Comparison of ENCODE assay signal across 9 cellular contexts in the genomic region with DNA sequence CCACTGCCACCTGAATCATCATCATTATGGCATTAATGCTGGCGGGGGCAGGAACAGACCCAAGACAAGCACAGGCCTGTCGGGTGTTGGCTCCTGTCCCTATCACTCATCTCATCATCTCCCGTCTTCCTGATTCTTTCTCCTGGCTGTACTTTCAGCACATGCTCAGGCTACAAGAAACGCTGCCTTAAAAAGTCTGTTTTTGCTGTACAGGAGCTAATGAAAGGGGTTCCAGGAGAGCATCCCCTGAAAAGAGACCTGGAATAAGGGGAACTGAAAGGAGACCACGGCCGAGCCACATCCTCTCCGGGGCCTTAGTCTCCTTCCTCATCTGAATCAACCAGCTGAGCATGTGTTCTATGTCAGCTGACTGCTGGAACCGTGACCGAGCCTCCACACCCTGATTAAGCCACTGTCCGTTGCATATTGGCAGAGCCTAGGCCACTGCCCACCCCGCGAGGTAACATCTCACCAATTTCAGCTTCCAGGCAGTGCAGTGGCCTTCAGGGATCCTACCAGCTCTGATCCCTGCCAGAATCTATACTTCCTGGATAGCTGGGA.
DNase-seq lines count a peak whose midpoint lies in the region; ATAC-seq and TF ChIP-seq lines count a peak whose summit lies in the region.
"Had no signal": no experiment of that assay in that cellular context is flagged by ENCODE, and none has a peak within 500 bp of the region (broad histone marks: within the 10 kb centered on the region; RNA-seq: fewer than 3 reads in every experiment).

No MANE protein-coding gene starts in this region.

- peak overlapping the region; percentile 29 for H2AK5ac ChIP-seq in neuronal stem cell (ENCODE audit: low read depth, low read length)

- H2BK15ac ChIP-seq in neuronal stem cell (ENCODE audit: low read length) = no peak overlapping the region

- H2BK12ac ChIP-seq in neuronal stem cell (ENCODE audit: low read length) = no peak overlapping the region

- no peak overlapping the region for H4K91ac ChIP-seq in neuronal stem cell (ENCODE audit: low read depth, low read length, poor library complexity)

- no peak for DNase-seq in activated CD8-positive, alpha-beta memory T cell treated with anti-CD3 and anti-CD28 coated beads, Interleukin-2, amount 10 ng/mL, durations not matched to agents 7 days and 5 days
- DNase-seq in activated CD8-positive, alpha-beta memory T cell treated with anti-CD3 and anti-CD28 coated beads, Interleukin-2, amount 50 U/mL, for 48 hours = no peak
- DNase-seq in NOMO-1 (lab: John Stamatoyannopoulos, UW; ENCODE audit: unreplicated experiment in 2 of 2) = peak; percentile 79 to 98
- DNase-seq in dorsolateral prefrontal cortex = peak; percentile 51 to 75 (median 69)
- DNase-seq in neuronal stem cell (ENCODE audit: low spot score) = no peak
- no peak for DNase-seq in nephron progenitor cell
- no peak for DNase-seq in Caco-2
- DNase-seq: DND-41 had no signal

- H3K27ac ChIP-seq in dorsolateral prefrontal cortex (peak overlapping the region in 58 of 59 donors; percentile 22 to 97 (median 86)), neuronal stem cell (replicated peaks; ENCODE audit: low read length) (no peak overlapping the region)

- no TSS peak for BruUV-seq in Caco-2 (replicated peaks; lab: Mats Ljungman, UMichigan)

- CTCF ChIA-PET in activated CD8-positive, alpha-beta memory T cell treated with anti-CD3 and anti-CD28 coated beads, Interleukin-2, amount 10 ng/mL, durations not matched to agents 7 days and 5 days (lab: Charles Lee) = interaction anchor here (0.6 to 5.2 kb wide), 8 partner anchors 12 to 245 kb away, joined by 3 to 65 read pairs (median 4); no protein-coding TSS in a partner anchor
- CTCF ChIA-PET in Caco-2 (lab: Charles Lee) = no interaction called here

- POLR2A ChIA-PET in Caco-2 (lab: Charles Lee) = no interaction called here

- H3K4me1 Mint-ChIP-seq in activated CD8-positive, alpha-beta memory T cell treated with anti-CD3 and anti-CD28 coated beads, Interleukin-2, amount 10 ng/mL, durations not matched to agents 7 days and 5 days = peaks cover 56% of the 10 kb centered on the region
- H3K4me1 Mint-ChIP-seq in nephron progenitor cell (peaks cover 50% of the 10 kb centered on the region), Caco-2 (ENCODE audit: low read depth, unreplicated experiment) (peaks cover 7% of the 10 kb centered on the region)

- H3K27me3 Mint-ChIP-seq in activated CD8-positive, alpha-beta memory T cell treated with anti-CD3 and anti-CD28 coated beads, Interleukin-2, amount 10 ng/mL, durations not matched to agents 7 days and 5 days = no peaks in the 10 kb centered on the region
- H3K27me3 Mint-ChIP-seq in nephron progenitor cell (ENCODE audit: low read depth, poor library complexity) = peaks cover 7% of the 10 kb centered on the region
- H3K27me3 Mint-ChIP-seq in Caco-2 (ENCODE audit: insufficient read depth, unreplicated experiment) = no peaks in the 10 kb centered on the region

- WGBS in neuronal stem cell (ENCODE audit: extremely low coverage in 2 of 2, insufficient read length in 2 of 2, insufficient replicate concordance in 1 of 2), 2 donors = no CpG with 5 or more reads among the region's 12 CpGs

- intact Hi-C loops in dorsolateral prefrontal cortex (cut with DNase I) = no loop called here
- intact Hi-C loops in Caco-2 (cut with micrococcal nuclease; ENCODE audit: unreplicated experiment) = no loop called here

- no peak overlapping the region for H3K9ac ChIP-seq in neuronal stem cell (ENCODE audit: low read depth, low read length, poor library complexity)

- H3K18ac ChIP-seq in neuronal stem cell (ENCODE audit: low read length) = peak overlapping the region; percentile 18

- H3K4ac ChIP-seq in neuronal stem cell (ENCODE audit: low read length) = no peak overlapping the region

- H3K4me3 ChIP-seq in dorsolateral prefrontal cortex (peak overlapping the region in 1 of 59 donors; percentile 1), neuronal stem cell (ENCODE audit: low read length in 2 of 2) (no peak overlapping the region), Caco-2 (ENCODE audit: low read depth, low read length) (no peak overlapping the region)

- no peak overlapping the region for H3K14ac ChIP-seq in neuronal stem cell (ENCODE audit: low read length)

- peaks cover 14 to 18% of the 10 kb centered on the region in 2 donors for H3K4me1 ChIP-seq in neuronal stem cell (ENCODE audit: control insufficient read depth in 2 of 2, insufficient read depth in 1 of 2, low read depth in 1 of 2, low read length in 2 of 2)
- no peaks in the 10 kb centered on the region for H3K4me1 ChIP-seq in Caco-2

- no peaks in the 10 kb centered on the region for H3K36me3 ChIP-seq in neuronal stem cell (replicated peaks in 1 of 2; ENCODE audit: control insufficient read depth in 2 of 2, insufficient read depth in 2 of 2, low read length in 2 of 2)
- no peaks in the 10 kb centered on the region for H3K36me3 ChIP-seq in Caco-2 (ENCODE audit: control insufficient read depth, insufficient read depth, low read length)

- no peak for TF ChIP-seq CTCF in dorsolateral prefrontal cortex (IDR thresholded peaks at IDR 0.05 in 54 of 56, conservative IDR thresholded peaks at IDR 0.05 in 2 of 56; ENCODE audit: low read depth in 1 of 56, partially characterized antibody in 56 of 56)
- no peak for TF ChIP-seq CTCF in nephron progenitor cell (IDR thresholded peaks at IDR 0.05)
- no peak for TF ChIP-seq CTCF in Caco-2 (IDR thresholded peaks at IDR 0.05; ENCODE audit: insufficient read depth in 1 of 2, low read depth in 1 of 2, low read length in 1 of 2, severe bottlenecking in 1 of 2, unreplicated experiment in 1 of 2)

- no peaks in the 10 kb centered on the region for H3K9me3 ChIP-seq in neuronal stem cell (replicated peaks in 1 of 2; ENCODE audit: control insufficient read depth in 2 of 2, insufficient read depth in 1 of 2, low read depth in 1 of 2, low read length in 2 of 2)
- no peaks in the 10 kb centered on the region for H3K9me3 ChIP-seq in Caco-2

- H3K27ac Mint-ChIP-seq in activated CD8-positive, alpha-beta memory T cell treated with anti-CD3 and anti-CD28 coated beads, Interleukin-2, amount 10 ng/mL, durations not matched to agents 7 days and 5 days = peak overlapping the region; percentile 92
- H3K27ac Mint-ChIP-seq in nephron progenitor cell (no peak overlapping the region), Caco-2 (ENCODE audit: unreplicated experiment) (no peak overlapping the region)

- no peaks in the 10 kb centered on the region for H3K27me3 ChIP-seq in dorsolateral prefrontal cortex
- no peaks in the 10 kb centered on the region for H3K27me3 ChIP-seq in neuronal stem cell (ENCODE audit: control insufficient read depth in 3 of 3, insufficient read depth in 3 of 3, low read depth in 1 of 3, low read length in 3 of 3)
- H3K27me3 ChIP-seq in Caco-2 (replicated peaks; ENCODE audit: control insufficient read depth, insufficient read depth, low read length) = no peaks in the 10 kb centered on the region

- no peak overlapping the region for H2BK120ac ChIP-seq in neuronal stem cell (ENCODE audit: low read depth, low read length)

- no peaks in the 10 kb centered on the region for H3K9me3 Mint-ChIP-seq in activated CD8-positive, alpha-beta memory T cell treated with anti-CD3 and anti-CD28 coated beads, Interleukin-2, amount 10 ng/mL, durations not matched to agents 7 days and 5 days (ENCODE audit: low read depth)
- H3K9me3 Mint-ChIP-seq in nephron progenitor cell (no peaks in the 10 kb centered on the region), Caco-2 (ENCODE audit: unreplicated experiment) (no peaks in the 10 kb centered on the region)

- H3K36me3 Mint-ChIP-seq in activated CD8-positive, alpha-beta memory T cell treated with anti-CD3 and anti-CD28 coated beads, Interleukin-2, amount 10 ng/mL, durations not matched to agents 7 days and 5 days = peaks cover 11% of the 10 kb centered on the region
- H3K36me3 Mint-ChIP-seq in nephron progenitor cell (ENCODE audit: low read depth) (peaks cover 4% of the 10 kb centered on the region), Caco-2 (ENCODE audit: insufficient read depth, unreplicated experiment) (peaks cover 8% of the 10 kb centered on the region)

- ATAC-seq in activated CD8-positive, alpha-beta memory T cell treated with anti-CD3 and anti-CD28 coated beads, Interleukin-2, amount 10 ng/mL, durations not matched to agents 7 days and 5 days = no peak
- ATAC-seq in HG02852 (IDR thresholded peaks at IDR 0.05; ENCODE audit: unreplicated experiment) = peak; percentile 69

- no peak overlapping the region for H3K23ac ChIP-seq in neuronal stem cell (ENCODE audit: low read depth, low read length, poor library complexity)

- no peak overlapping the region for H4K8ac ChIP-seq in neuronal stem cell (ENCODE audit: low read depth, low read length)

- H2AFZ ChIP-seq in neuronal stem cell (ENCODE audit: low read length) = no peak overlapping the region

- no peaks in the 10 kb centered on the region for H3K79me1 ChIP-seq in neuronal stem cell (ENCODE audit: low read depth, low read length)

- no peak overlapping the region for H3K4me3 Mint-ChIP-seq in activated CD8-positive, alpha-beta memory T cell treated with anti-CD3 and anti-CD28 coated beads, Interleukin-2, amount 10 ng/mL, durations not matched to agents 7 days and 5 days
- H3K4me3 Mint-ChIP-seq in nephron progenitor cell = no peak overlapping the region
- H3K4me3 Mint-ChIP-seq in Caco-2 (ENCODE audit: unreplicated experiment) = no peak overlapping the region

- no peak overlapping the region for H2BK5ac ChIP-seq in neuronal stem cell (ENCODE audit: low read length)

- H3K4me2 ChIP-seq in neuronal stem cell (ENCODE audit: insufficient read depth, low read length, poor library complexity, severe bottlenecking) = no peak overlapping the region

Comparison
In these comparisons a context has a peak if more than half of its experiments do, and no peak if none do; other contexts are left out.
1. DNase-seq: peak in NOMO-1 (2 of 2) and dorsolateral prefrontal cortex (10 of 10); none in activated CD8-positive, alpha-beta memory T cell treated with anti-CD3 and anti-CD28 coated beads, Interleukin-2, amount 10 ng/mL, durations not matched to agents 7 days and 5 days (single experiment), activated CD8-positive, alpha-beta memory T cell treated with anti-CD3 and anti-CD28 coated beads, Interleukin-2, amount 50 U/mL, for 48 hours (single experiment), neuronal stem cell (single experiment), nephron progenitor cell (single experiment) and Caco-2 (0 of 2).